14 cellular contexts compared by ENCODE assay signal in the genomic region with DNA sequence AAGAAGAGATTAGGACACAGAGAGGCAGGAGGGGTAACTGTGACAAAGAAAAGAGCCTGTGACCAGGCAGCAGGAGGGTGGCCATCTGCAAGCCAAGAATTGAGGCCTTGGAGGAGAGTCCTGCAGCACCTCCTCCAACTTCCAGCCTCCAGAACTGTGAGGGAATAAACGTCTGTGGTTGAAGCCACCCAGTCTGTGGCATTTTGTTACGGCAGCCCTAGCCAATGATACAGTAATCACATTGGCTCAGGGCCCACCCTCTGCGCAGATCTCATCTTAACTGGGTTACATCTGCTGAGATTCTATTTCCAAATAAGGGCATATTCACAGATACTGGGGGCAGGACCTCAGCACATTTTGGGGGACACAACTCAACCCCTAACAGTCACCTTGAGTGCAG. TPM values are rescaled to one million over a fixed set of nuclear protein-coding genes. Genes with fewer than 3 reads are reported as not detected.
DNase-seq lines count a peak whose midpoint lies in the region; ATAC-seq and TF ChIP-seq lines count a peak whose summit lies in the region.
"Had no signal": no experiment of that assay in that cellular context is flagged by ENCODE, and none has a peak within 500 bp of the region (broad histone marks: within the 10 kb centered on the region; RNA-seq: fewer than 3 reads in every experiment).

No MANE protein-coding gene starts in this region.

- H3K36me3 ChIP-seq in SJSA1 (peaks cover 30% of the 10 kb centered on the region), fibroblast of lung (ENCODE audit: control insufficient read depth, insufficient read depth, low read length) (peaks cover 3% of the 10 kb centered on the region), spleen (peaks cover 0 to 30% (median 21%) of the 10 kb centered on the region in 6 donors)

- H3K79me2 ChIP-seq in fibroblast of lung (ENCODE audit: control insufficient read depth, insufficient read depth, low read length), result no peaks in the 10 kb centered on the region

- H3K27me3 ChIP-seq in SJSA1 (replicated peaks) (no peaks in the 10 kb centered on the region), fibroblast of lung (ENCODE audit: control insufficient read depth, insufficient read depth, low read length) (peaks cover 5% of the 10 kb centered on the region), spleen (replicated peaks in 1 of 7) (no peaks in the 10 kb centered on the region)

- H3K9ac ChIP-seq in fibroblast of lung (ENCODE audit: insufficient read depth, low read length), result no peak overlapping the region

- intact Hi-C loops in spleen (cut with DNase I; ENCODE audit: low total_unique reads), result loop anchor here (10.0 kb wide), 1 partner anchor 641 kb away; no protein-coding TSS in a partner anchor

- TF ChIP-seq CTCF in fibroblast of lung (conservative IDR thresholded peaks at IDR 0.05 in 1 of 2, IDR thresholded peaks at IDR 0.05 in 1 of 2; ENCODE audit: low read depth in 1 of 2, low read length in 2 of 2), result no peak
- TF ChIP-seq CTCF in spleen (IDR thresholded peaks at IDR 0.05 in 8 of 11, conservative IDR thresholded peaks at IDR 0.05 in 3 of 11), result no peak

- 56 to 84% (median 69%) methylated on average over 3 of the region's 3 CpGs for WGBS in spleen, 5 donors

- H3K4me1 ChIP-seq in SJSA1 (replicated peaks) (peaks cover 51% of the 10 kb centered on the region), fibroblast of lung (ENCODE audit: control insufficient read depth, extremely low read depth, insufficient read depth, low read length) (peaks cover 14% of the 10 kb centered on the region), spleen (peaks cover 8 to 36% (median 18%) of the 10 kb centered on the region in 6 donors)

- DNase-seq in GM04503 (ENCODE audit: low read depth), result peak; percentile 60
- peak; percentile 87 to 93 for DNase-seq in SJSA1 (ENCODE audit: low read depth in 1 of 2, low spot score in 2 of 2)
- peak; percentile 75 to 91 for DNase-seq in fibroblast of lung (ENCODE audit: low read depth in 2 of 2)
- DNase-seq in spleen, result no peak
- no peak for DNase-seq in stimulated activated naive CD4-positive, alpha-beta T cell treated with Interleukin-2 at 50 U/mL for 16 hours (lab: John Stamatoyannopoulos, UW)
- DNase-seq in G401 (ENCODE audit: low spot score), result no peak
- DNase-seq: DMS53, head of caudate nucleus, NCI-H1092 treated with DMSO at 0.1 percent for 48 hours, NCI-H82 had no signal

- no peak for TF ChIP-seq POLR2A in spleen (IDR thresholded peaks at IDR 0.05)

- no peaks in the 10 kb centered on the region for H4K20me1 ChIP-seq in fibroblast of lung (ENCODE audit: control insufficient read depth, extremely low read depth, insufficient read depth, low read length)

- H3K9me3 ChIP-seq in SJSA1 (replicated peaks), result no peaks in the 10 kb centered on the region
- H3K9me3 ChIP-seq in fibroblast of lung (ENCODE audit: control insufficient read depth, insufficient read depth, low read depth, low read length), result no peaks in the 10 kb centered on the region
- H3K9me3 ChIP-seq in spleen, result no peaks in the 10 kb centered on the region

- ATAC-seq in HG03432 (IDR thresholded peaks at IDR 0.05; ENCODE audit: unreplicated experiment) (no peak), HG03521 (IDR thresholded peaks at IDR 0.05; ENCODE audit: unreplicated experiment) (no peak)
- ATAC-seq: K562 had no signal

- in situ Hi-C loops in G401 (cut with HindIII; ENCODE audit: low sequenced_read_pairs), result no loop called here

- H3K4me3 ChIP-seq in SJSA1, result no peak overlapping the region
- H3K4me3 ChIP-seq in fibroblast of lung (replicated peaks in 1 of 4; ENCODE audit: control extremely low read depth in 1 of 4, insufficient read depth in 1 of 4, low read depth in 3 of 4, low read length in 4 of 4), result no peak overlapping the region
- H3K4me3 ChIP-seq in spleen, result no peak overlapping the region
- H3K4me3 ChIP-seq: K562 had no signal

- H3K4me2 ChIP-seq in fibroblast of lung (ENCODE audit: extremely low read depth, insufficient read depth, low read length), result no peak overlapping the region

- H2AFZ ChIP-seq in fibroblast of lung (ENCODE audit: low read length), result no peak overlapping the region

- H3K27ac ChIP-seq in SJSA1 (peak overlapping the region; percentile 73), fibroblast of lung (ENCODE audit: insufficient read depth, low read length) (peak overlapping the region; percentile 87), spleen (peak overlapping the region in 6 of 8 donors; percentile 32 to 70 (median 66))
- H3K27ac ChIP-seq: C4-2B had no signal

RNA-seq across cellular contexts. Expression of a gene that starts 11.3 kb away (rescaled TPM):
- total RNA-seq in SJSA1 (2014; rRNA removed; shearing (Covaris generic)), result 180 and 181 TPM in 2 replicates
- total RNA-seq in fibroblast of lung (59.8 and 66.2 TPM in 2 replicates), spleen (100 to 1,000 TPM in 1 of 7 donors, 10 to 100 TPM in 6; 47.3 to 109 (median 63.8) TPM)
- polyA plus RNA-seq in fibroblast of lung (105 and 130 TPM in 2 replicates), spleen (10 to 100 TPM; 25.7 to 41.1 (median 39.7) TPM)
- 73.5 and 86.1 TPM in 2 replicates for polyA plus RNA-seq in fibroblast of lung (2012)
- polyA minus RNA-seq in fibroblast of lung (ENCODE audit: low replicate concordance), result 14.9 and 19.2 TPM in 2 replicates
- total RNA-seq in G401 (2014; rRNA removed; shearing (Covaris generic)), result 61.7 and 62.5 TPM in 2 replicates

RNA-seq across cellular contexts. Expression of a gene that starts 14.2 kb away (rescaled TPM):
- 47.9 and 62.8 TPM in 2 replicates for total RNA-seq in SJSA1 (2014; rRNA removed; shearing (Covaris generic))
- total RNA-seq in fibroblast of lung, result 26.7 and 28.6 TPM in 2 replicates
- 52.1 and 57.0 TPM in 2 replicates for polyA plus RNA-seq in fibroblast of lung
- 33.9 and 40.6 TPM in 2 replicates for polyA plus RNA-seq in fibroblast of lung (2012)
- 31.2 and 42.2 TPM in 2 replicates for polyA minus RNA-seq in fibroblast of lung (ENCODE audit: low replicate concordance)
- total RNA-seq in spleen, result 10 to 100 TPM; 50.2 to 99.5 (median 55.9) TPM
- 1 to 10 TPM; 6.8 to 9.2 (median 8.3) TPM for polyA plus RNA-seq in spleen
- 9.5 and 11.0 TPM in 2 replicates for total RNA-seq in G401 (2014; rRNA removed; shearing (Covaris generic))

RNA-seq across cellular contexts. Expression of a gene that starts 29.0 kb away (rescaled TPM):
- total RNA-seq in SJSA1 (2014; rRNA removed; shearing (Covaris generic)), result 37.9 and 76.3 TPM in 2 replicates
- total RNA-seq in fibroblast of lung, result 7.7 and 12.9 TPM in 2 replicates
- 90.3 and 118 TPM in 2 replicates for polyA plus RNA-seq in fibroblast of lung
- polyA plus RNA-seq in fibroblast of lung (2012), result 55.7 and 70.8 TPM in 2 replicates
- 5.2 and 5.3 TPM in 2 replicates for polyA minus RNA-seq in fibroblast of lung (ENCODE audit: low replicate concordance)
- total RNA-seq in spleen, result 10 to 100 TPM; 56.2 to 85.4 (median 68.8) TPM
- polyA plus RNA-seq in spleen, result 10 to 100 TPM; 74.6 to 75.1 (median 74.7) TPM
- total RNA-seq in G401 (2014; rRNA removed; shearing (Covaris generic)), result 74.6 and 106 TPM in 2 replicates

Comparison
In these comparisons a context has a peak if more than half of its experiments do, and no peak if none do; other contexts are left out.
1. DNase-seq: peak in GM04503 (single experiment), SJSA1 (2 of 2) and fibroblast of lung (2 of 2); none in spleen (single experiment), stimulated activated naive CD4-positive, alpha-beta T cell treated with Interleukin-2 at 50 U/mL for 16 hours (single experiment) and G401 (single experiment).
2. Peak in every context shown above with its lines, with median percentiles within 50 percentile points of each other: H3K27ac ChIP-seq.